In the genomic region with DNA sequence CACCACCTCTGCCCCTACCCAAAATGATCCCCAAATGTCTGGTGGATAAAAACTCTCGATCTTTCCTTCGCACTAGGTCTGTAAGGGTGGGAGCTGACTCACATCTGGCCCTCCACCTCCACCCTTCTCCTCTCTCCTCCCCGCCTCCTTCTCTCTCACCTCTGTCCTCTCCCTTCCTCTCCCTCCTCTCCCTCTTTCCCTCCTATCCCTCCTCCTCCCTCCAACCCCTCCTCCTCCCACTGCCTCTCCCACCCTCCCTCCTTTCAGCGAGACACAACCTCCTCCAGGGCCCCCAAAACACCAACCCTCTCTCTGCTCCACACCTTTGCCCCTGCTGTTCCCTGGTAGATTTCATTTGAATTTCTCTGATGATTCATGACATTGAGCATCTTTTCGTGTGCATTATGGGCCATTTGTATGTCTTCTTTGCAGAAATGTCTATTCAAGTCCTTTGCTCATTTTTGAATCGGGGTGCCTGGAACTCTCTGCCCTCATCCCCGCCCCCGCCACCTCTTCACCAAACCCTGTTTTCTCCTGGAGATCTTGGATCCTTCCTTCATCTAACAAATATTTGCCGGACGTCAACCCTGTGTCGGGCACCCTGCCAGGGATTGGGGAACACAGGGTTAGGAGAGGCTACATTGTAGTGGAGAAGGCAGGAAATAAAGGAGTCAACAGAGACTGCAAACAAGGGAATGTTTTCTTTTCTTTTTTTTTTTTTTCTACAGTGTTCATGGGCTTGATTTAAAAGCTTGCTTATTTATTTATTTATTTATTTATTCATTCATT, we compare ENCODE assay signal across 1 cellular context.
TF ChIP-seq lines count a peak whose summit lies in the region.

No MANE protein-coding gene starts in this region.

TF ChIP-seq in endothelial cell of umbilical vein, 7 proteins besides CTCF, POLR2A, EP300 and RAD21 (continued from another document):
- TF ChIP-seq FOS (IDR thresholded peaks at IDR 0.05; ENCODE audit: borderline replicate concordance, insufficient read depth, low read length) = no peak
- TF ChIP-seq, protein P1, sequence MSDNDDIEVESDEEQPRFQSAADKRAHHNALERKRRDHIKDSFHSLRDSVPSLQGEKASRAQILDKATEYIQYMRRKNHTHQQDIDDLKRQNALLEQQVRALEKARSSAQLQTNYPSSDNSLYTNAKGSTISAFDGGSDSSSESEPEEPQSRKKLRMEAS (IDR thresholded peaks at IDR 0.05; ENCODE audit: insufficient read depth, insufficient read length) = no peak
- no peak for TF ChIP-seq JUN (IDR thresholded peaks at IDR 0.05; ENCODE audit: borderline replicate concordance, insufficient read depth, insufficient read length, low read depth)
